ENCODE assay signal across 5 cellular contexts in the genomic region with DNA sequence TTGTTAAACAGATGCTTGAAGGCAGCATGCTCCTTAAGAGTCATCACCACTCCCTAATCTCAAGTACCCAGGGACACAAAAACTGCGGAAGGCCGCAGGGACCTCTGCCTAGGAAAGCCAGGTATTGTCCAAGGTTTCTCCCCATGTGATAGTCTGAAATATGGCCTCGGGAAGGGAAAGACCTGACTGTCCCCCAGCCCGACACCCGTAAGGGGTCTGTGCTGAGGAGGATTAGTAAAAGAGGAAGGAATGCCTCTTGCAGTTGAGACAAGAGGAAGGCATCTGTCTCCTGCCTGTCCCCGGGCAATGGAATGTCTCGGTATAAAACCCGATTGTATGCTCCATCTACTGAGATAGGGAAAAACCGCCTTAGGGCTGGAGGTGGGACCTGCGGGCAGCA.
DNase-seq lines count a peak whose midpoint lies in the region.
"Not testable (repeated sequence)": the region's sequence is repeated elsewhere in the genome, so short reads cannot be mapped to it uniquely, and the experiment has no call there.

No MANE protein-coding gene starts in this region.

- WGBS in mesendoderm (ENCODE audit: extremely low coverage, insufficient coverage, low lambda C conversion rate): no CpG with 5 or more reads among the region's 10 CpGs
- no CpG with 5 or more reads among the region's 10 CpGs for WGBS in trophoblast cell (ENCODE audit: extremely low coverage, insufficient coverage, insufficient read length)

- H3K4ac ChIP-seq in mesendoderm (ENCODE audit: low read depth, low read length); trophoblast cell (ENCODE audit: low read depth, low read length): not testable (repeated sequence)

- DNase-seq in ELF-1 (ENCODE audit: low read depth, low spot score) (peak; percentile 64), NCI-H524 (lab: John Stamatoyannopoulos, UW) (peak; percentile 6 to 45), islet precursor cell (peak; percentile 57), mesendoderm (peak; percentile 7), trophoblast cell (peak; percentile 27 to 54)

- H3K23ac ChIP-seq in mesendoderm (ENCODE audit: low read length); trophoblast cell (ENCODE audit: low read length): not testable (repeated sequence)

- H3K79me2 ChIP-seq in mesendoderm (ENCODE audit: control insufficient read depth, insufficient read depth, low read length); trophoblast cell (ENCODE audit: control insufficient read depth, insufficient read depth, low read length, poor library complexity): not testable (repeated sequence)

- not testable (repeated sequence) for H2BK12ac ChIP-seq in trophoblast cell (ENCODE audit: low read length)

- not testable (repeated sequence) for H3K27me3 ChIP-seq in mesendoderm (ENCODE audit: insufficient read depth, low read length, poor library complexity); trophoblast cell (ENCODE audit: insufficient read depth, low read length)

- not testable (repeated sequence) for H2BK15ac ChIP-seq in mesendoderm (replicated peaks; ENCODE audit: low read depth)

- H3K56ac ChIP-seq in mesendoderm (ENCODE audit: low read length): not testable (repeated sequence)

- not testable (repeated sequence) for H2AK5ac ChIP-seq in mesendoderm (ENCODE audit: low read length); trophoblast cell (ENCODE audit: low read length)

- H3K79me1 ChIP-seq in mesendoderm (ENCODE audit: low read length); trophoblast cell (ENCODE audit: low read length): not testable (repeated sequence)

- not testable (repeated sequence) for H4K12ac ChIP-seq in trophoblast cell (ENCODE audit: low read depth, low read length)

- H3K9me3 ChIP-seq in trophoblast cell (ENCODE audit: insufficient read depth, low read depth, low read length): not testable (repeated sequence)

- H2AFZ ChIP-seq in trophoblast cell (ENCODE audit: insufficient read depth, low read length, poor library complexity): not testable (repeated sequence)

- not testable (repeated sequence) for H3K14ac ChIP-seq in trophoblast cell (ENCODE audit: low read length)

- not testable (repeated sequence) for H3K18ac ChIP-seq in mesendoderm (ENCODE audit: low read length); trophoblast cell (ENCODE audit: low read length)

- H3K4me3 ChIP-seq in mesendoderm (ENCODE audit: low read length); trophoblast cell (ENCODE audit: low read depth, low read length): not testable (repeated sequence)

- not testable (repeated sequence) for H4K5ac ChIP-seq in mesendoderm (ENCODE audit: low read length)

- H3K4me1 ChIP-seq in mesendoderm (ENCODE audit: control insufficient read depth, low read depth, low read length); trophoblast cell (ENCODE audit: control insufficient read depth in 1 of 2, insufficient read depth in 2 of 2, low read length in 2 of 2): not testable (repeated sequence)

- not testable (repeated sequence) for H3K36me3 ChIP-seq in mesendoderm (ENCODE audit: control insufficient read depth, insufficient read depth, low read length); trophoblast cell (ENCODE audit: control insufficient read depth in 1 of 2, insufficient read depth in 2 of 2, low read length in 2 of 2)

- H3K9ac ChIP-seq in mesendoderm (ENCODE audit: low read length); trophoblast cell (ENCODE audit: low read length): not testable (repeated sequence)

- not testable (repeated sequence) for H3K4me2 ChIP-seq in mesendoderm (ENCODE audit: low read length); trophoblast cell (ENCODE audit: low read length)

- H4K91ac ChIP-seq in trophoblast cell (ENCODE audit: low read depth, low read length): not testable (repeated sequence)

- H4K8ac ChIP-seq in mesendoderm (ENCODE audit: low read depth, low read length); trophoblast cell (ENCODE audit: low read depth, low read length): not testable (repeated sequence)

- not testable (repeated sequence) for H3K27ac ChIP-seq in mesendoderm (ENCODE audit: low read depth, low read length); trophoblast cell (ENCODE audit: low read depth, low read length)

- not testable (repeated sequence) for H2BK120ac ChIP-seq in mesendoderm (ENCODE audit: low read depth, low read length); trophoblast cell (ENCODE audit: insufficient read depth, low read length, poor library complexity)

- not testable (repeated sequence) for H2BK5ac ChIP-seq in mesendoderm (ENCODE audit: low read length); trophoblast cell (ENCODE audit: low read depth, low read length, poor library complexity)

Comparison
In these comparisons a context has a peak if more than half of its experiments do, and no peak if none do; other contexts are left out.
1. DNase-seq: peak in every context shown above with its lines; median percentile 64 in ELF-1; 57 in islet precursor cell; 40 in trophoblast cell; 26 in NCI-H524; 7 in mesendoderm.